ENCODE assay signal across 14 cellular contexts in genomic region chr20:5602346-5602745, GRCh38. TPM values are rescaled to one million over a fixed set of nuclear protein-coding genes. Genes with fewer than 3 reads are reported as not detected.
DNase-seq lines count a peak whose midpoint lies in the region; ATAC-seq and TF ChIP-seq lines count a peak whose summit lies in the region.
"Had no signal": no experiment of that assay in that cellular context is flagged by ENCODE, and none has a peak within 500 bp of the region (broad histone marks: within the 10 kb centered on the region; RNA-seq: fewer than 3 reads in every experiment).

No MANE protein-coding gene starts in this region.

- 0 out of 2 replicates have a peak overlapping the region, but pooled peaks have one; percentile 8 for H3K4me2 ChIP-seq in MM.1S (ENCODE audit: low read depth, low read length)

- DNase-seq in activated T-cell treated with anti-CD3 and anti-CD28 coated beads, Interleukin-2, amount 50 U/mL, for 72 hours, result no peak
- no peak for DNase-seq in activated T-cell treated with anti-CD3 and anti-CD28 coated beads, Interleukin-2, amount 50 U/mL, for 1 hour
- DNase-seq in MM.1S (no peak), astrocyte of the spinal cord (ENCODE audit: low read depth, low spot score) (peak; percentile 18), Peyer's patch (no peak)
- no peak for DNase-seq in naive thymus-derived CD8-positive, alpha-beta T cell
- DNase-seq: amygdala, gastrocnemius medialis, NCI-H1417 treated with DMSO at 0.1 percent for 48 hours, NCI-H510A, T1000, upper lobe of right lung had no signal

- H3K36me3 ChIP-seq in MM.1S (replicated peaks; ENCODE audit: insufficient read depth, low read length) (peaks cover 3% of the 10 kb centered on the region; the same call in 1 of the 2 replicates), Peyer's patch (peaks cover 0 to 46% (median 0%) of the 10 kb centered on the region in 3 donors)

- no peak for TF ChIP-seq POLR2A in Peyer's patch (IDR thresholded peaks at IDR 0.05)

- no peak overlapping the region for H3K4me3 ChIP-seq in MM.1S (ENCODE audit: low read length)
- H3K4me3 ChIP-seq in astrocyte of the spinal cord (ENCODE audit: low read depth, low read length), result no peak overlapping the region
- no peak overlapping the region for H3K4me3 ChIP-seq in Peyer's patch
- H3K4me3 ChIP-seq: gastrocnemius medialis, upper lobe of right lung had no signal

- POLR2A ChIA-PET in naive thymus-derived CD8-positive, alpha-beta T cell (lab: Charles Lee), result interaction anchor here (0.7 kb wide), 1 partner anchor 225 kb away, joined by 9 read pairs; no protein-coding TSS in a partner anchor

- in situ Hi-C loops in astrocyte of the spinal cord (cut with HindIII; ENCODE audit: low sequenced_read_pairs), result no loop called here

- H3K9me3 Mint-ChIP-seq in activated T-cell treated with anti-CD3 and anti-CD28 coated beads, Interleukin-2, amount 50 U/mL, for 72 hours, result no peaks in the 10 kb centered on the region
- no peaks in the 10 kb centered on the region for H3K9me3 Mint-ChIP-seq in naive thymus-derived CD8-positive, alpha-beta T cell

- peaks cover 50% of the 10 kb centered on the region for H3F3A ChIP-seq in MM.1S (ENCODE audit: insufficient read depth, low read length)

- no peak overlapping the region for H2AFZ ChIP-seq in MM.1S (ENCODE audit: low read length)

- H3K27me3 ChIP-seq in MM.1S (replicated peaks; ENCODE audit: insufficient read depth, low read length) (no peaks in the 10 kb centered on the region), Peyer's patch (no peaks in the 10 kb centered on the region)
- H3K27me3 ChIP-seq: gastrocnemius medialis, upper lobe of right lung had no signal

- ATAC-seq in activated T-cell treated with anti-CD3 and anti-CD28 coated beads, Interleukin-2, amount 50 U/mL, for 72 hours (replicated peaks in 1 of 2), result no peak
- no peak for ATAC-seq in naive thymus-derived CD8-positive, alpha-beta T cell
- no peak for ATAC-seq in GM21423 (IDR thresholded peaks at IDR 0.05; ENCODE audit: unreplicated experiment)
- ATAC-seq in HG03108 (IDR thresholded peaks at IDR 0.05; ENCODE audit: unreplicated experiment), result no peak
- ATAC-seq: gastrocnemius medialis, upper lobe of right lung had no signal

- TF ChIP-seq CTCF in MM.1S (IDR thresholded peaks at IDR 0.05; ENCODE audit: low read length) (no peak), astrocyte of the spinal cord (IDR thresholded peaks at IDR 0.05; ENCODE audit: low read depth, low read length) (no peak), Peyer's patch (IDR thresholded peaks at IDR 0.05) (no peak)

- no peaks in the 10 kb centered on the region for H3K9me2 ChIP-seq in MM.1S (replicated peaks; ENCODE audit: insufficient read depth, low read length)

- H3K9ac ChIP-seq in MM.1S (ENCODE audit: low read length), result no peak overlapping the region

- H4K20me1 ChIP-seq in MM.1S (ENCODE audit: insufficient read depth, low read length), result no peaks in the 10 kb centered on the region

- peaks cover 99% of the 10 kb centered on the region for H3K79me2 ChIP-seq in MM.1S (ENCODE audit: low read length)

- no peaks in the 10 kb centered on the region for H3K27me3 Mint-ChIP-seq in activated T-cell treated with anti-CD3 and anti-CD28 coated beads, Interleukin-2, amount 50 U/mL, for 72 hours (ENCODE audit: low read depth)
- H3K27me3 Mint-ChIP-seq in naive thymus-derived CD8-positive, alpha-beta T cell, result no peaks in the 10 kb centered on the region

- H3K4me1 Mint-ChIP-seq in activated T-cell treated with anti-CD3 and anti-CD28 coated beads, Interleukin-2, amount 50 U/mL, for 72 hours (ENCODE audit: low read depth), result peaks cover 62% of the 10 kb centered on the region
- H3K4me1 Mint-ChIP-seq in naive thymus-derived CD8-positive, alpha-beta T cell, result peaks cover 36 to 83% (median 66%) of the 10 kb centered on the region in 4 donors

- peaks cover 10 to 29% of the 10 kb centered on the region in 2 donors for H3K36me3 Mint-ChIP-seq in activated T-cell treated with anti-CD3 and anti-CD28 coated beads, Interleukin-2, amount 50 U/mL, for 72 hours (ENCODE audit: insufficient read depth in 2 of 2)
- peaks cover 5 to 68% (median 22%) of the 10 kb centered on the region in 3 donors for H3K36me3 Mint-ChIP-seq in naive thymus-derived CD8-positive, alpha-beta T cell

- H3K27ac Mint-ChIP-seq in activated T-cell treated with anti-CD3 and anti-CD28 coated beads, Interleukin-2, amount 50 U/mL, for 72 hours, result peak overlapping the region; percentile 61
- H3K27ac Mint-ChIP-seq in naive thymus-derived CD8-positive, alpha-beta T cell, result peak overlapping the region in 8 of 10 donors; percentile 46 to 85 (median 69)

- H3K4me1 ChIP-seq in MM.1S (ENCODE audit: low read length) (peaks cover 58% of the 10 kb centered on the region), Peyer's patch (peaks cover 3 to 24% (median 17%) of the 10 kb centered on the region in 4 donors)

- H3K9me3 ChIP-seq in MM.1S (replicated peaks; ENCODE audit: insufficient read depth, low read length), result no peaks in the 10 kb centered on the region
- H3K9me3 ChIP-seq in Peyer's patch, result no peaks in the 10 kb centered on the region
- H3K9me3 ChIP-seq: gastrocnemius medialis, upper lobe of right lung had no signal

- no peak overlapping the region for H3K4me3 Mint-ChIP-seq in activated T-cell treated with anti-CD3 and anti-CD28 coated beads, Interleukin-2, amount 50 U/mL, for 72 hours
- peak overlapping the region in 1 of 10 donors; percentile 51 for H3K4me3 Mint-ChIP-seq in naive thymus-derived CD8-positive, alpha-beta T cell

- H3K27ac ChIP-seq in MM.1S (ENCODE audit: low read length) (peak overlapping the region; percentile 82; the same call in 1 of the 2 replicates), Peyer's patch (peak overlapping the region in 1 of 4 donors; percentile 16)
- H3K27ac ChIP-seq: gastrocnemius medialis, upper lobe of right lung had no signal

RNA-seq across cellular contexts. Expression of gene GPCPD1, which starts 8.5 kb away (rescaled TPM):
- 10 to 100 TPM; 39.1 to 46.0 TPM for total RNA-seq in activated T-cell treated with anti-CD3 and anti-CD28 coated beads, Interleukin-2, amount 50 U/mL, for 72 hours
- total RNA-seq in naive thymus-derived CD8-positive, alpha-beta T cell, result 10 to 100 TPM; 70.9 to 72.5 TPM
- 10 to 100 TPM; 19.1 to 26.5 (median 25.9) TPM for polyA plus RNA-seq in naive thymus-derived CD8-positive, alpha-beta T cell
- 10 to 100 TPM; 18.2 to 64.4 (median 23.8) TPM for total RNA-seq in Peyer's patch
